8 cellular contexts compared by ENCODE assay signal in genomic region chrX:154545673-154546274, GRCh38. TPM values are rescaled to one million over a fixed set of nuclear protein-coding genes. Genes with fewer than 3 reads are reported as not detected.
DNase-seq lines count a peak whose midpoint lies in the region; ATAC-seq and TF ChIP-seq lines count a peak whose summit lies in the region.

No MANE protein-coding gene starts in this region.

- H3K9me3 Mint-ChIP-seq in activated CD4-positive, alpha-beta T cell treated with anti-CD3 and anti-CD28 coated beads for 36 hours (ENCODE audit: low read depth): no peaks in the 10 kb centered on the region
- no peaks in the 10 kb centered on the region for H3K9me3 Mint-ChIP-seq in activated CD4-positive, alpha-beta memory T cell treated with anti-CD3 and anti-CD28 coated beads, Interleukin-2, amount 10 ng/mL, durations not matched to agents 7 days and 5 days

- H3K36me3 ChIP-seq in iPS-15b (ENCODE audit: control insufficient read depth, insufficient read depth, low read length): peaks cover 18% of the 10 kb centered on the region
- H3K36me3 ChIP-seq in stomach: peaks cover 0 to 3% (median 0%) of the 10 kb centered on the region in 4 donors

- peaks cover 43% of the 10 kb centered on the region for H3K4me1 Mint-ChIP-seq in activated CD4-positive, alpha-beta T cell treated with anti-CD3 and anti-CD28 coated beads for 36 hours
- peaks cover 53% of the 10 kb centered on the region for H3K4me1 Mint-ChIP-seq in activated CD4-positive, alpha-beta memory T cell treated with anti-CD3 and anti-CD28 coated beads, Interleukin-2, amount 10 ng/mL, durations not matched to agents 7 days and 5 days

- H3K4me3 ChIP-seq in iPS-15b (ENCODE audit: low read depth, low read length) (peak overlapping the region; percentile 66), stomach (peak overlapping the region; percentile 57 to 65 (median 64))

- peak overlapping the region; percentile 8 for H3K9ac ChIP-seq in iPS-15b (ENCODE audit: low read depth, low read length)

- DNase-seq in activated CD4-positive, alpha-beta T cell treated with anti-CD3 and anti-CD28 coated beads for 36 hours: no peak
- DNase-seq in activated CD4-positive, alpha-beta T cell treated with anti-CD3 and anti-CD28 coated beads, Interleukin-2, amount 50 U/mL, for 48 hours: no peak
- no peak for DNase-seq in activated CD4-positive, alpha-beta memory T cell treated with anti-CD3 and anti-CD28 coated beads, Interleukin-2, amount 10 ng/mL, durations not matched to agents 7 days and 5 days
- no peak for DNase-seq in stomach
- no peak for DNase-seq in Ammon's horn (ENCODE audit: low spot score)

- H3K27me3 ChIP-seq in iPS-15b (ENCODE audit: control insufficient read depth, insufficient read depth, low read length) (no peaks in the 10 kb centered on the region), stomach (no peaks in the 10 kb centered on the region)

- H3K27ac ChIP-seq in stomach: peak overlapping the region in 3 of 5 donors; percentile 89 to 94 (median 91)

- no peak for TF ChIP-seq EP300 in stomach (IDR thresholded peaks at IDR 0.05)

- CTCF ChIA-PET in activated CD4-positive, alpha-beta T cell treated with anti-CD3 and anti-CD28 coated beads for 36 hours (lab: Charles Lee): no interaction called here
- CTCF ChIA-PET in activated CD4-positive, alpha-beta memory T cell treated with anti-CD3 and anti-CD28 coated beads, Interleukin-2, amount 10 ng/mL, durations not matched to agents 7 days and 5 days (lab: Charles Lee): no interaction called here

- no peaks in the 10 kb centered on the region for H3K9me3 ChIP-seq in iPS-15b (ENCODE audit: control insufficient read depth, insufficient read depth, low read length)
- H3K9me3 ChIP-seq in stomach: peaks cover 0 to 13% (median 0%) of the 10 kb centered on the region in 4 donors

- H3K36me3 Mint-ChIP-seq in activated CD4-positive, alpha-beta T cell treated with anti-CD3 and anti-CD28 coated beads for 36 hours (ENCODE audit: low read depth): peaks cover 25% of the 10 kb centered on the region
- peaks cover 25% of the 10 kb centered on the region for H3K36me3 Mint-ChIP-seq in activated CD4-positive, alpha-beta memory T cell treated with anti-CD3 and anti-CD28 coated beads, Interleukin-2, amount 10 ng/mL, durations not matched to agents 7 days and 5 days (ENCODE audit: low read depth)

- no peak for ATAC-seq in activated CD4-positive, alpha-beta T cell treated with anti-CD3 and anti-CD28 coated beads for 36 hours
- ATAC-seq in GM18505 (IDR thresholded peaks at IDR 0.05; ENCODE audit: unreplicated experiment): no peak
- ATAC-seq in GM21619 (IDR thresholded peaks at IDR 0.05; ENCODE audit: unreplicated experiment): no peak

- intact Hi-C loops in activated CD4-positive, alpha-beta T cell treated with anti-CD3 and anti-CD28 coated beads for 36 hours (cut with DNase I, micrococcal nuclease): loop anchor here in 1 of 2 experiments (2.0 kb wide), 1 partner anchor 29 kb away; the partner anchor contains the start of gene FAM3A
- intact Hi-C loops in stomach (cut with DNase I; ENCODE audit: low total_unique reads): no loop called here

- H3K4me3 Mint-ChIP-seq in activated CD4-positive, alpha-beta T cell treated with anti-CD3 and anti-CD28 coated beads for 36 hours: peak overlapping the region; percentile 99
- H3K4me3 Mint-ChIP-seq in activated CD4-positive, alpha-beta memory T cell treated with anti-CD3 and anti-CD28 coated beads, Interleukin-2, amount 10 ng/mL, durations not matched to agents 7 days and 5 days: peak overlapping the region; percentile 64

- no peak overlapping the region for H3K27ac Mint-ChIP-seq in activated CD4-positive, alpha-beta T cell treated with anti-CD3 and anti-CD28 coated beads for 36 hours
- H3K27ac Mint-ChIP-seq in activated CD4-positive, alpha-beta memory T cell treated with anti-CD3 and anti-CD28 coated beads, Interleukin-2, amount 10 ng/mL, durations not matched to agents 7 days and 5 days: peak overlapping the region; percentile 52

- TF ChIP-seq CTCF in stomach (IDR thresholded peaks at IDR 0.05): no peak

- 93 to 95% (median 94%) methylated on average over 15 to 17 of the region's 17 CpGs for WGBS in stomach, 5 donors

- TF ChIP-seq POLR2A in stomach (IDR thresholded peaks at IDR 0.05): no peak
- no peak for TF ChIP-seq POLR2A in GM18505 (IDR thresholded peaks at IDR 0.05; ENCODE audit: borderline replicate concordance, extremely low read depth, insufficient read depth, insufficient read length)

- H3K4me1 ChIP-seq in iPS-15b (ENCODE audit: control insufficient read depth, insufficient read depth, low read length) (no peaks in the 10 kb centered on the region), stomach (peaks cover 20 to 80% (median 50%) of the 10 kb centered on the region in 4 donors)

- POLR2A ChIA-PET in activated CD4-positive, alpha-beta T cell treated with anti-CD3 and anti-CD28 coated beads for 36 hours (lab: Charles Lee): no interaction called here
- POLR2A ChIA-PET in activated CD4-positive, alpha-beta memory T cell treated with anti-CD3 and anti-CD28 coated beads, Interleukin-2, amount 10 ng/mL, durations not matched to agents 7 days and 5 days (lab: Charles Lee): interaction anchor here (3.9 kb wide), 1 partner anchor 148 kb away, joined by 14 read pairs; the partner anchor contains the start of gene RPL10

- no peaks in the 10 kb centered on the region for H3K27me3 Mint-ChIP-seq in activated CD4-positive, alpha-beta T cell treated with anti-CD3 and anti-CD28 coated beads for 36 hours
- H3K27me3 Mint-ChIP-seq in activated CD4-positive, alpha-beta memory T cell treated with anti-CD3 and anti-CD28 coated beads, Interleukin-2, amount 10 ng/mL, durations not matched to agents 7 days and 5 days: no peaks in the 10 kb centered on the region

RNA-seq across cellular contexts. Expression of gene G6PD, which starts 0.9 kb away (rescaled TPM):
- 10 to 100 TPM; 63.1 to 72.5 TPM for total RNA-seq in activated CD4-positive, alpha-beta T cell treated with anti-CD3 and anti-CD28 coated beads for 36 hours
- total RNA-seq in activated CD4-positive, alpha-beta memory T cell treated with anti-CD3 and anti-CD28 coated beads, Interleukin-2, amount 10 ng/mL, durations not matched to agents 7 days and 5 days: 10 to 100 TPM; 62.7 to 64.4 TPM
- 10 to 100 TPM; 10.3 to 41.7 (median 30.3) TPM for total RNA-seq in stomach
- polyA plus RNA-seq in stomach: 10 to 100 TPM; 15.6 to 22.7 (median 19.1) TPM

RNA-seq across cellular contexts. Expression of gene IKBKG, which starts 1.6 kb away (rescaled TPM):
- total RNA-seq in activated CD4-positive, alpha-beta T cell treated with anti-CD3 and anti-CD28 coated beads for 36 hours: 10 to 100 TPM; 32.7 to 33.0 TPM
- 10 to 100 TPM; 51.9 to 54.0 TPM for total RNA-seq in activated CD4-positive, alpha-beta memory T cell treated with anti-CD3 and anti-CD28 coated beads, Interleukin-2, amount 10 ng/mL, durations not matched to agents 7 days and 5 days
- total RNA-seq in stomach: 10 to 100 TPM in 3 of 5 donors, 1 to 10 TPM in 2; 7.6 to 22.6 (median 14.8) TPM
- 10 to 100 TPM; 16.8 to 24.3 (median 18.5) TPM for polyA plus RNA-seq in stomach

RNA-seq across cellular contexts. Expression of gene FAM3A, which starts 29.7 kb away (rescaled TPM):
- total RNA-seq in activated CD4-positive, alpha-beta T cell treated with anti-CD3 and anti-CD28 coated beads for 36 hours: 10 to 100 TPM; 27.6 to 30.5 TPM
- 10 to 100 TPM; 24.9 to 29.0 TPM for total RNA-seq in activated CD4-positive, alpha-beta memory T cell treated with anti-CD3 and anti-CD28 coated beads, Interleukin-2, amount 10 ng/mL, durations not matched to agents 7 days and 5 days
- total RNA-seq in stomach: 10 to 100 TPM; 21.9 to 34.4 (median 24.1) TPM
- polyA plus RNA-seq in stomach: 10 to 100 TPM; 36.3 to 61.7 (median 49.0) TPM

RNA-seq across cellular contexts. Expression of gene CTAG1A, which starts 39.2 kb away (rescaled TPM):
- not detected for total RNA-seq in activated CD4-positive, alpha-beta T cell treated with anti-CD3 and anti-CD28 coated beads for 36 hours
- not detected for total RNA-seq in activated CD4-positive, alpha-beta memory T cell treated with anti-CD3 and anti-CD28 coated beads, Interleukin-2, amount 10 ng/mL, durations not matched to agents 7 days and 5 days
- not detected for total RNA-seq in stomach
- not detected for polyA plus RNA-seq in stomach

RNA-seq across cellular contexts. Expression of gene SLC10A3, which starts 55.3 kb away (rescaled TPM):
- 10 to 100 TPM; 10.4 to 11.3 TPM for total RNA-seq in activated CD4-positive, alpha-beta T cell treated with anti-CD3 and anti-CD28 coated beads for 36 hours
- 10 to 100 TPM; 27.0 to 27.6 TPM for total RNA-seq in activated CD4-positive, alpha-beta memory T cell treated with anti-CD3 and anti-CD28 coated beads, Interleukin-2, amount 10 ng/mL, durations not matched to agents 7 days and 5 days
- total RNA-seq in stomach: 100 to 1,000 TPM in 1 of 5 donors, 10 to 100 TPM in 2, 1 to 10 TPM in 2; 4.9 to 175 (median 13.2) TPM
- polyA plus RNA-seq in stomach: 10 to 100 TPM in 2 of 3 donors, 1 to 10 TPM in 1; 9.5 to 16.7 (median 12.5) TPM
